ENCODE assay signal across 8 cellular contexts in genomic region chr11:93329936-93330445, GRCh38. TPM values are rescaled to one million over a fixed set of nuclear protein-coding genes. Genes with fewer than 3 reads are reported as not detected.
DNase-seq lines count a peak whose midpoint lies in the region; ATAC-seq, FAIRE-seq and TF ChIP-seq lines count a peak whose summit lies in the region.

No MANE protein-coding gene starts in this region.

- H3K4me3 Mint-ChIP-seq in endodermal cell: peak overlapping the region; percentile 68

- DNase-seq in NCI-H345 treated with DMSO at 0.1 percent for 48 hours (lab: John Stamatoyannopoulos, UW; ENCODE audit: unreplicated experiment): peak; percentile 44
- DNase-seq in endodermal cell: peak; percentile 79
- DNase-seq in pancreas: peak in 2 of 6 donors; percentile 12 to 59
- DNase-seq in COLO829 (ENCODE audit: low spot score): no peak
- DNase-seq in small intestine: no peak
- DNase-seq in mesenteric fat pad (ENCODE audit: low spot score): no peak
- no peak for DNase-seq in SIG-M5 (lab: John Stamatoyannopoulos, UW)

- intact Hi-C loops in pancreas (cut with DNase I): no loop called here

- no peaks in the 10 kb centered on the region for H3K36me3 ChIP-seq in ES-I3 (ENCODE audit: insufficient read depth, low read length)
- H3K36me3 ChIP-seq in endodermal cell (ENCODE audit: control insufficient read depth, insufficient read depth, low read length): no peaks in the 10 kb centered on the region
- no peaks in the 10 kb centered on the region for H3K36me3 ChIP-seq in pancreas
- no peaks in the 10 kb centered on the region for H3K36me3 ChIP-seq in small intestine (ENCODE audit: control insufficient read depth in 2 of 2, insufficient read depth in 2 of 2, low read length in 2 of 2)

- ATAC-seq in pancreas: peak; percentile 21 to 65 (median 59)

- peaks cover 5% of the 10 kb centered on the region for H3K4me1 Mint-ChIP-seq in endodermal cell

- no peak overlapping the region for H3K27ac Mint-ChIP-seq in endodermal cell

- TF ChIP-seq CTCF in endodermal cell (conservative IDR thresholded peaks at IDR 0.05): no peak
- TF ChIP-seq CTCF in pancreas (IDR thresholded peaks at IDR 0.05): no peak

- H3K4me1 ChIP-seq in ES-I3 (ENCODE audit: insufficient read depth, low read length): no peaks in the 10 kb centered on the region; the same call in 1 of the 2 replicates
- no peaks in the 10 kb centered on the region for H3K4me1 ChIP-seq in endodermal cell (ENCODE audit: control insufficient read depth, insufficient read depth, low read length)
- no peaks in the 10 kb centered on the region for H3K4me1 ChIP-seq in pancreas
- no peaks in the 10 kb centered on the region for H3K4me1 ChIP-seq in small intestine (ENCODE audit: control insufficient read depth in 2 of 2, insufficient read depth in 1 of 2, low read depth in 1 of 2, low read length in 1 of 2)

- H3K9me3 Mint-ChIP-seq in endodermal cell: no peaks in the 10 kb centered on the region

- H3K27me3 ChIP-seq in endodermal cell (ENCODE audit: control insufficient read depth, insufficient read depth, low read length, poor library complexity, severe bottlenecking): peaks cover 49% of the 10 kb centered on the region
- H3K27me3 ChIP-seq in pancreas: no peaks in the 10 kb centered on the region
- H3K27me3 ChIP-seq in small intestine (ENCODE audit: control insufficient read depth in 2 of 2, insufficient read depth in 2 of 2, low read length in 2 of 2): peaks cover 0 to 4% of the 10 kb centered on the region in 2 donors

- peaks cover 39% of the 10 kb centered on the region for H3K27me3 Mint-ChIP-seq in endodermal cell (ENCODE audit: insufficient read depth)

- H3K9ac ChIP-seq in ES-I3 (ENCODE audit: low read depth, low read length) (peak overlapping the region; percentile 77; the same call in 1 of the 2 replicates), endodermal cell (ENCODE audit: extremely low read depth, low read length, poor library complexity, severe bottlenecking) (no peak overlapping the region)

- no peaks in the 10 kb centered on the region for H3K36me3 Mint-ChIP-seq in endodermal cell (ENCODE audit: low read depth)

- WGBS in endodermal cell (ENCODE audit: insufficient coverage in 1 of 2, insufficient read length in 1 of 2), 2 experiments: 9 to 15% methylated on average over 5 to 16 of the region's 16 CpGs
- 4 to 11% methylated on average over 16 of the region's 16 CpGs for WGBS in pancreas, 2 donors
- 2 to 7% (median 7%) methylated on average over 16 of the region's 16 CpGs for WGBS in small intestine, 3 donors

- no peaks in the 10 kb centered on the region for H3K9me3 ChIP-seq in ES-I3 (ENCODE audit: control insufficient read depth, insufficient read depth, low read length)
- peaks cover 5% of the 10 kb centered on the region for H3K9me3 ChIP-seq in endodermal cell (ENCODE audit: control insufficient read depth, low read length)
- H3K9me3 ChIP-seq in pancreas: no peaks in the 10 kb centered on the region
- H3K9me3 ChIP-seq in small intestine (ENCODE audit: control insufficient read depth, low read depth): no peaks in the 10 kb centered on the region

- H3K27ac ChIP-seq in endodermal cell (ENCODE audit: low read depth, low read length) (no peak overlapping the region), pancreas (no peak overlapping the region), small intestine (ENCODE audit: low read depth in 1 of 2, low read length in 1 of 2) (no peak overlapping the region)

- FAIRE-seq in pancreas (lab: Jason Lieb, UNC): no peak
- FAIRE-seq in small intestine (lab: Jason Lieb, UNC): no peak

- H3K4me3 ChIP-seq in endodermal cell (ENCODE audit: low read length) (peak overlapping the region; percentile 80), pancreas (peak overlapping the region; percentile 18 to 51 (median 44)), small intestine (ENCODE audit: low read depth in 1 of 2, low read length in 2 of 2) (peak overlapping the region in 1 of 2 donors; percentile 46)

RNA-seq across cellular contexts. Expression of gene DEUP1, which starts 0.6 kb away (rescaled TPM):
- total RNA-seq in endodermal cell (under 1 TPM in 1 of 2 donors, not detected in 1; 0.29 TPM), pancreas (under 1 TPM in 5 of 6 donors, not detected in 1; 0.12 to 0.52 (median 0.28) TPM), mesenteric fat pad (not detected)
- 0.14 TPM for polyA plus RNA-seq in endodermal cell (2013, experiment 1 of 2)
- 0.33 TPM for polyA plus RNA-seq in endodermal cell (2013, experiment 2 of 2)
- polyA plus RNA-seq in pancreas (1 to 10 TPM in 1 of 2 donors, under 1 TPM in 1; 0.15 to 1.1 TPM), small intestine (under 1 TPM in 1 of 3 donors, not detected in 2; 0.03 TPM)

Comparison
In these comparisons a context has a peak if more than half of its experiments do, and no peak if none do; other contexts are left out.
1. DNase-seq: peak in NCI-H345 treated with DMSO at 0.1 percent for 48 hours (single experiment) and endodermal cell (single experiment); none in COLO829 (single experiment), small intestine (single experiment), mesenteric fat pad (single experiment) and SIG-M5 (single experiment).